ENCODE assay signal across 9 cellular contexts in genomic region chr5:114362197-114362976, GRCh38. TPM values are rescaled to one million over a fixed set of nuclear protein-coding genes. Genes with fewer than 3 reads are reported as not detected.
DNase-seq lines count a peak whose midpoint lies in the region; ATAC-seq and TF ChIP-seq lines count a peak whose summit lies in the region.
"Had no signal": no experiment of that assay in that cellular context is flagged by ENCODE, and none has a peak within 500 bp of the region (broad histone marks: within the 10 kb centered on the region; RNA-seq: fewer than 3 reads in every experiment).

No MANE protein-coding gene starts in this region.

- H3K27ac ChIP-seq in caudate nucleus (ENCODE audit: low read depth, low read length) (peak overlapping the region; percentile 36), aorta (ENCODE audit: low read depth in 1 of 2, low read length in 2 of 2) (no peak overlapping the region)

- H3K36me3 ChIP-seq in aorta (ENCODE audit: control insufficient read depth in 1 of 2, insufficient read depth in 2 of 2, low read length in 1 of 2) = no peaks in the 10 kb centered on the region

- peak overlapping the region; percentile 18 for H3K4me3 ChIP-seq in lower leg skin (ENCODE audit: low read depth, poor library complexity, severe bottlenecking)
- H3K4me3 ChIP-seq in aorta (ENCODE audit: low read length in 2 of 2) = peak overlapping the region in 1 of 2 donors; percentile 5
- H3K4me3 ChIP-seq: K562 had no signal

- no peaks in the 10 kb centered on the region for H3K4me1 ChIP-seq in aorta (ENCODE audit: control insufficient read depth in 1 of 2, insufficient read depth in 2 of 2, low read length in 2 of 2)

- ATAC-seq in GM19351 (IDR thresholded peaks at IDR 0.05; ENCODE audit: unreplicated experiment) (peak; percentile 28), HG03565 (IDR thresholded peaks at IDR 0.05; ENCODE audit: unreplicated experiment) (peak; percentile 22), aorta (ENCODE audit: low FRiP score) (peak; percentile 9)
- ATAC-seq: K562 had no signal

- 1 to 7% methylated on average over 23 to 49 of the region's 87 CpGs for WGBS in lower leg skin, 2 donors
- WGBS in aorta, 2 donors = 1% methylated on average over 66 to 87 of the region's 87 CpGs

- H3K27me3 ChIP-seq in aorta (ENCODE audit: control insufficient read depth in 1 of 2, insufficient read depth in 2 of 2, low read length in 1 of 2) = no peaks in the 10 kb centered on the region

- DNase-seq in COLO668 (lab: John Stamatoyannopoulos, UW; ENCODE audit: unreplicated experiment) (peak; percentile 59), caudate nucleus (lab: John Stamatoyannopoulos, UW) (peak in 24 of 61 donors; percentile 19 to 85 (median 58)), lower leg skin (ENCODE audit: low spot score in 2 of 2) (no peak), aorta (peak; percentile 38 to 72), NAMALWA (ENCODE audit: low spot score) (no peak), GM19240 (ENCODE audit: insufficient read length, low spot score) (no peak)

- intact Hi-C loops in lower leg skin (cut with DNase I; ENCODE audit: low total_unique reads) = no loop called here
- intact Hi-C loops in aorta (cut with DNase I) = no loop called here

- TF ChIP-seq CTCF in lower leg skin (IDR thresholded peaks at IDR 0.05) = no peak

- H3K9me3 ChIP-seq in aorta (ENCODE audit: control insufficient read depth, low read length) = no peaks in the 10 kb centered on the region

- TF ChIP-seq POLR2A in lower leg skin (IDR thresholded peaks at IDR 0.05) = no peak

RNA-seq across cellular contexts. Expression of gene KCNN2, which starts 0.5 kb away (rescaled TPM):
- total RNA-seq in lower leg skin (1 to 10 TPM in 2 of 4 donors, under 1 TPM in 2; 0.17 to 1.3 (median 0.98) TPM), aorta (under 1 TPM; 0.32 to 0.57 TPM)
- polyA plus RNA-seq in aorta = not detected
- polyA plus RNA-seq: K562 had no signal

Comparison
In these comparisons a context has a peak if more than half of its experiments do, and no peak if none do; other contexts are left out.
1. DNase-seq: peak in COLO668 (single experiment) and aorta (2 of 2); none in lower leg skin (0 of 2), NAMALWA (single experiment) and GM19240 (single experiment).
2. Peak in every context shown above with its lines, with median percentiles within 50 percentile points of each other: ATAC-seq.